10 cellular contexts compared by ENCODE assay signal in genomic region chr3:138347084-138347483, GRCh38. TPM values are rescaled to one million over a fixed set of nuclear protein-coding genes. Genes with fewer than 3 reads are reported as not detected.
DNase-seq lines count a peak whose midpoint lies in the region; ATAC-seq and TF ChIP-seq lines count a peak whose summit lies in the region.
"Had no signal": no experiment of that assay in that cellular context is flagged by ENCODE, and none has a peak within 500 bp of the region (broad histone marks: within the 10 kb centered on the region; RNA-seq: fewer than 3 reads in every experiment).

No MANE protein-coding gene starts in this region.

- H3K9me3 Mint-ChIP-seq in CD4-positive, CD25-positive, alpha-beta regulatory T cell = peaks cover 0 to 6% (median 0%) of the 10 kb centered on the region in 7 donors
- no peaks in the 10 kb centered on the region for H3K9me3 Mint-ChIP-seq in neural progenitor cell

- peaks cover 10% of the 10 kb centered on the region for H3K4me1 ChIP-seq in CD4-positive, CD25-positive, alpha-beta regulatory T cell (ENCODE audit: control insufficient read depth, insufficient read depth, low read length, poor library complexity, severe bottlenecking)
- no peaks in the 10 kb centered on the region for H3K4me1 ChIP-seq in KMS-11 (ENCODE audit: low read depth, poor library complexity, severe bottlenecking)
- H3K4me1 ChIP-seq in neural progenitor cell = peaks cover 3% of the 10 kb centered on the region

- H3K27ac ChIP-seq in CD4-positive, CD25-positive, alpha-beta regulatory T cell (ENCODE audit: insufficient read depth, low read length, poor library complexity, severe bottlenecking) = no peak overlapping the region
- no peak overlapping the region for H3K27ac ChIP-seq in KMS-11
- H3K27ac ChIP-seq in coronary artery = peak overlapping the region; percentile 95
- H3K27ac ChIP-seq in neural progenitor cell = no peak overlapping the region

- H3F3A ChIP-seq in neural progenitor cell (ENCODE audit: low read depth) = peaks cover 26% of the 10 kb centered on the region

- H3K36me3 Mint-ChIP-seq in CD4-positive, CD25-positive, alpha-beta regulatory T cell = no peaks in the 10 kb centered on the region
- no peaks in the 10 kb centered on the region for H3K36me3 Mint-ChIP-seq in neural progenitor cell

- H3K9ac ChIP-seq in KMS-11 = no peak overlapping the region
- no peak overlapping the region for H3K9ac ChIP-seq in neural progenitor cell

- no peak overlapping the region for H3K4me3 ChIP-seq in CD4-positive, CD25-positive, alpha-beta regulatory T cell (ENCODE audit: low read depth, low read length)
- H3K4me3 ChIP-seq in KMS-11 (IDR thresholded peaks at IDR 0.05; ENCODE audit: insufficient read depth, low read depth, low read length) (no peak overlapping the region), coronary artery (peak overlapping the region; percentile 89), neural progenitor cell (no peak overlapping the region)

- H3K4me3 Mint-ChIP-seq in CD4-positive, CD25-positive, alpha-beta regulatory T cell = peak overlapping the region in 3 of 4 donors; percentile 34 to 78 (median 56)
- H3K4me3 Mint-ChIP-seq in neural progenitor cell = peak overlapping the region; percentile 96

- no peak for ATAC-seq in CD4-positive, CD25-positive, alpha-beta regulatory T cell (ENCODE audit: low read depth in 2 of 2)
- ATAC-seq in GM21529 (IDR thresholded peaks at IDR 0.05; ENCODE audit: unreplicated experiment) (no peak), GM18873 (IDR thresholded peaks at IDR 0.05; ENCODE audit: low FRiP score, unreplicated experiment) (no peak)

- no peaks in the 10 kb centered on the region for H3K9me3 ChIP-seq in CD4-positive, CD25-positive, alpha-beta regulatory T cell (ENCODE audit: control insufficient read depth in 2 of 2, low read length in 2 of 2)
- no peaks in the 10 kb centered on the region for H3K9me3 ChIP-seq in neural progenitor cell (ENCODE audit: low read depth)

- peaks cover 13% of the 10 kb centered on the region for H3K27me3 ChIP-seq in CD4-positive, CD25-positive, alpha-beta regulatory T cell (ENCODE audit: control insufficient read depth, insufficient read depth, low read length)
- H3K27me3 ChIP-seq in KMS-11 (ENCODE audit: insufficient read depth, low read depth) (peaks cover 6% of the 10 kb centered on the region; the same call in 1 of the 2 replicates), neural progenitor cell (peaks cover 12% of the 10 kb centered on the region)

- peaks cover 0 to 11% (median 3%) of the 10 kb centered on the region in 4 donors for H3K4me1 Mint-ChIP-seq in CD4-positive, CD25-positive, alpha-beta regulatory T cell
- H3K4me1 Mint-ChIP-seq in neural progenitor cell = peaks cover 22% of the 10 kb centered on the region

- TF ChIP-seq CTCF in KMS-11 (conservative IDR thresholded peaks at IDR 0.05; ENCODE audit: low read depth, low read length) (no peak), coronary artery (IDR thresholded peaks at IDR 0.05) (no peak), neural progenitor cell (IDR thresholded peaks at IDR 0.05) (no peak)

- DNase-seq in CD4-positive, CD25-positive, alpha-beta regulatory T cell = no peak
- no peak for DNase-seq in coronary artery (ENCODE audit: low spot score)
- DNase-seq in neural progenitor cell (ENCODE audit: low spot score) = no peak
- no peak for DNase-seq in HT-29 (ENCODE audit: low spot score)
- no peak for DNase-seq in NCI-H774 (lab: John Stamatoyannopoulos, UW)
- DNase-seq: activated CD4-positive, alpha-beta T cell treated with anti-CD3 and anti-CD28 coated beads for 4 hours; DND-41 had no signal

- H3K79me2 ChIP-seq in KMS-11 (ENCODE audit: insufficient read depth, low read depth) = no peaks in the 10 kb centered on the region
- H3K79me2 ChIP-seq in neural progenitor cell (ENCODE audit: low read depth) = no peaks in the 10 kb centered on the region

- peaks cover 69% of the 10 kb centered on the region for H3K27me3 Mint-ChIP-seq in CD4-positive, CD25-positive, alpha-beta regulatory T cell
- H3K27me3 Mint-ChIP-seq in neural progenitor cell (ENCODE audit: insufficient read depth, low read depth) = peaks cover 7% of the 10 kb centered on the region

- no peaks in the 10 kb centered on the region for H3K36me3 ChIP-seq in CD4-positive, CD25-positive, alpha-beta regulatory T cell (ENCODE audit: control insufficient read depth, insufficient read depth, low read length)
- H3K36me3 ChIP-seq in KMS-11 (ENCODE audit: insufficient read depth) (no peaks in the 10 kb centered on the region), neural progenitor cell (no peaks in the 10 kb centered on the region)

- H2AFZ ChIP-seq in KMS-11 (ENCODE audit: low read depth) (peak overlapping the region; percentile 91; the same call in 1 of the 2 replicates), neural progenitor cell (replicated peaks) (no peak overlapping the region)

- no peak overlapping the region; the same call in 1 of the 2 replicates for H3K4me2 ChIP-seq in KMS-11
- peak overlapping the region; percentile 95 for H3K4me2 ChIP-seq in neural progenitor cell

- peak overlapping the region in 1 of 3 donors; percentile 27 for H3K27ac Mint-ChIP-seq in CD4-positive, CD25-positive, alpha-beta regulatory T cell
- H3K27ac Mint-ChIP-seq in neural progenitor cell = peak overlapping the region; percentile 57

- no peaks in the 10 kb centered on the region for H4K20me1 ChIP-seq in KMS-11 (ENCODE audit: insufficient read depth)
- no peaks in the 10 kb centered on the region for H4K20me1 ChIP-seq in neural progenitor cell (ENCODE audit: low read depth)

RNA-seq across cellular contexts. Expression of gene MRAS, which starts 1.3 kb away (rescaled TPM):
- not detected for total RNA-seq in CD4-positive, CD25-positive, alpha-beta regulatory T cell
- not detected for polyA plus RNA-seq in CD4-positive, CD25-positive, alpha-beta regulatory T cell
- 11.2 and 17.2 TPM in 2 replicates for total RNA-seq in neural progenitor cell (ENCODE audit: low replicate concordance)
- total RNA-seq in HT-29 (2014; rRNA removed; shearing (Covaris generic)) = 1.3 and 2.9 TPM in 2 replicates

RNA-seq across cellular contexts. Expression of gene NME9, which starts 17.4 kb away (rescaled TPM):
- total RNA-seq in CD4-positive, CD25-positive, alpha-beta regulatory T cell = not detected
- 1 to 10 TPM in 1 of 4 donors, under 1 TPM in 3; 0.33 to 1.3 (median 0.71) TPM for polyA plus RNA-seq in CD4-positive, CD25-positive, alpha-beta regulatory T cell
- 1.1 and 2.2 TPM in 2 replicates for total RNA-seq in neural progenitor cell (ENCODE audit: low replicate concordance)
- total RNA-seq in HT-29 (2014; rRNA removed; shearing (Covaris generic)) = 0.21 TPM in 1 of 2 replicates, not detected in the other

Comparison
In these comparisons a context has a peak if more than half of its experiments do, and no peak if none do; other contexts are left out.
1. H3K27ac ChIP-seq: peak in coronary artery (2 of 2); none in CD4-positive, CD25-positive, alpha-beta regulatory T cell (single experiment), KMS-11 (single experiment) and neural progenitor cell (single experiment).